Comparison of ENCODE assay signal across 20 cellular contexts in genomic region chr10:18777258-18777657, GRCh38.
"Had no signal": no experiment of that assay in that cellular context is flagged by ENCODE, and none has a peak within 500 bp of the region (broad histone marks: within the 10 kb centered on the region; RNA-seq: fewer than 3 reads in every experiment).

No MANE protein-coding gene starts in this region.

- H3K27ac ChIP-seq: HL-60, RWPE1, SK-N-MC had no signal

- H3K4me3 ChIP-seq: SK-N-MC had no signal

- DNase-seq: KBM-7, MV-4-11, NCI-H1048, NCI-H1105, NCI-H1436 treated with DMSO at 0.1 percent for 48 hours, NCI-H1694, NCI-H187 treated with DMSO at 0.1 percent for 48 hours, NCI-H2029 treated with DMSO at 0.1 percent for 48 hours, NCI-H2107, NCI-H345, NCI-H446 treated with DMSO at 0.1 percent for 48 hours, NCI-H510A treated with DMSO at 0.1 percent for 48 hours, NCI-H526, NCI-H82, PC-3, SHP77, T-cell had no signal
